9 cellular contexts compared by ENCODE assay signal in genomic region chr20:47314647-47315338, GRCh38. TPM values are rescaled to one million over a fixed set of nuclear protein-coding genes. Genes with fewer than 3 reads are reported as not detected.
DNase-seq lines count a peak whose midpoint lies in the region; ATAC-seq lines count a peak whose summit lies in the region.
"Had no signal": no experiment of that assay in that cellular context is flagged by ENCODE, and none has a peak within 500 bp of the region (broad histone marks: within the 10 kb centered on the region; RNA-seq: fewer than 3 reads in every experiment).

No MANE protein-coding gene starts in this region.

- H3K9ac ChIP-seq in skeletal muscle tissue (ENCODE audit: low read depth in 1 of 3, low read length in 3 of 3): no peak overlapping the region

- peak overlapping the region; percentile 95 for H3K27ac ChIP-seq in skeletal muscle tissue (ENCODE audit: low read depth, low read length)

- ATAC-seq in activated T-helper 17 cell treated with anti-CD3 and anti-CD28 coated beads, Interleukin-2, amount 50 U/mL, for 72 hours (replicated peaks): no peak
- no peak for ATAC-seq in HG03280 (IDR thresholded peaks at IDR 0.05; ENCODE audit: unreplicated experiment)

- H3K9me3 Mint-ChIP-seq in activated T-helper 17 cell treated with anti-CD3 and anti-CD28 coated beads, Interleukin-2, amount 50 U/mL, for 72 hours: no peaks in the 10 kb centered on the region
- no peaks in the 10 kb centered on the region for H3K9me3 Mint-ChIP-seq in immature natural killer cell

- H3K4me3 ChIP-seq in skeletal muscle tissue (ENCODE audit: low read length in 3 of 3) (no peak overlapping the region), MG63 (no peak overlapping the region)

- DNase-seq in ELF-1 (ENCODE audit: low read depth, low spot score): peak; percentile 82
- DNase-seq in immature natural killer cell: no peak
- DNase-seq in MG63: no peak
- DNase-seq in D341Med (ENCODE audit: low spot score): no peak
- DNase-seq in stimulated activated CD4-positive, alpha-beta T cell treated with anti-CD3 and anti-CD28 coated beads, Interleukin-15, amount 100 ng/mL, for 24 hours: no peak
- DNase-seq: GDM1 had no signal

- peaks cover 51 to 59% (median 57%) of the 10 kb centered on the region in 3 donors for H3K4me1 ChIP-seq in skeletal muscle tissue (ENCODE audit: control insufficient read depth in 3 of 3, insufficient read depth in 3 of 3, low read length in 3 of 3)

- H3K27ac Mint-ChIP-seq in activated T-helper 17 cell treated with anti-CD3 and anti-CD28 coated beads, Interleukin-2, amount 50 U/mL, for 72 hours: peak overlapping the region; percentile 95
- H3K27ac Mint-ChIP-seq in immature natural killer cell: peak overlapping the region in 5 of 6 donors; percentile 35 to 90 (median 73)

- no peaks in the 10 kb centered on the region for H3K9me3 ChIP-seq in skeletal muscle tissue (ENCODE audit: control insufficient read depth in 3 of 3, low read length in 3 of 3)
- 0 out of 2 replicates have a peak, but pooled peaks cover 2% of the 10 kb centered on the region for H3K9me3 ChIP-seq in MG63

- no peaks in the 10 kb centered on the region for H3K27me3 Mint-ChIP-seq in activated T-helper 17 cell treated with anti-CD3 and anti-CD28 coated beads, Interleukin-2, amount 50 U/mL, for 72 hours
- peaks cover 0 to 7% (median under 1%) of the 10 kb centered on the region in 3 donors for H3K27me3 Mint-ChIP-seq in immature natural killer cell (ENCODE audit: low read depth in 3 of 3)

- no peaks in the 10 kb centered on the region for H3K27me3 ChIP-seq in skeletal muscle tissue (ENCODE audit: control insufficient read depth in 3 of 3, insufficient read depth in 3 of 3, low read length in 3 of 3)
- no peaks in the 10 kb centered on the region for H3K27me3 ChIP-seq in MG63

- peaks cover 0 to 9% (median 1%) of the 10 kb centered on the region in 3 donors for H3K36me3 ChIP-seq in skeletal muscle tissue (ENCODE audit: control insufficient read depth in 3 of 3, insufficient read depth in 3 of 3, low read length in 3 of 3)
- peaks cover 55% of the 10 kb centered on the region for H3K36me3 ChIP-seq in MG63

- no peak overlapping the region for H3K4me3 Mint-ChIP-seq in activated T-helper 17 cell treated with anti-CD3 and anti-CD28 coated beads, Interleukin-2, amount 50 U/mL, for 72 hours
- no peak overlapping the region for H3K4me3 Mint-ChIP-seq in immature natural killer cell

- H3K4me1 Mint-ChIP-seq in activated T-helper 17 cell treated with anti-CD3 and anti-CD28 coated beads, Interleukin-2, amount 50 U/mL, for 72 hours: peaks cover 24% of the 10 kb centered on the region
- H3K4me1 Mint-ChIP-seq in immature natural killer cell: peaks cover 63 to 72% of the 10 kb centered on the region in 2 donors

- peaks cover 42% of the 10 kb centered on the region for H3K36me3 Mint-ChIP-seq in activated T-helper 17 cell treated with anti-CD3 and anti-CD28 coated beads, Interleukin-2, amount 50 U/mL, for 72 hours (ENCODE audit: low read depth)
- H3K36me3 Mint-ChIP-seq in immature natural killer cell: peaks cover 0 to 4% (median 0%) of the 10 kb centered on the region in 3 donors

RNA-seq across cellular contexts. Expression of gene ZMYND8, which starts 41.7 kb away (rescaled TPM):
- total RNA-seq in activated T-helper 17 cell treated with anti-CD3 and anti-CD28 coated beads, Interleukin-2, amount 50 U/mL, for 72 hours: 10 to 100 TPM; 35.3 to 39.4 TPM
- polyA plus RNA-seq in immature natural killer cell: 10 to 100 TPM in 1 of 3 donors, 1 to 10 TPM in 2; 3.4 to 16.9 (median 5.1) TPM
- total RNA-seq in skeletal muscle tissue: 13.6 TPM
- total RNA-seq in MG63 (2014; rRNA removed; shearing (Covaris generic); ENCODE audit: low replicate concordance): 10.2 and 14.1 TPM in 2 replicates
